ENCODE assay signal across 1 cellular context in the genomic region with DNA sequence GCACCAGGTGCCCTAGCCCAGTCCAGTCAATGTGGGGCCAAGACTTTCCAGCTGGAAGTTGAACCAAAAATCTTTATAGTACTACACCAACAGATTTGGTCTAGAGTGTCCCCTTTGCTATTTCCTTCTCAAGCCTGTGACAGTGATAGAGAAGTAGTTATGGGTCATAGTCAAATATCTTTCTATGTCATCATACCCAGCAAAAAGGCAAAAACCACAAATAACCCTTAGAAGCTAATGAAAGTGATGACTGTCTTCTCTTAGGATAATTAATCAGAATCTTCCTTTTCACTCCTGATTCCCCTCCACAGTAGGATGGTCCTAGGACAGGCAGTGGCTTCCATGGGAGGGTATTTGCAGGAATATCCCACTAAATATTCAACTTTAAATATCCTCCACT.
TF ChIP-seq lines count a peak whose summit lies in the region.

No MANE protein-coding gene starts in this region.

TF ChIP-seq in HCT116, 20 proteins besides CTCF, POLR2A, EP300 and RAD21 (continued from another document):
- TF ChIP-seq, protein P1, sequence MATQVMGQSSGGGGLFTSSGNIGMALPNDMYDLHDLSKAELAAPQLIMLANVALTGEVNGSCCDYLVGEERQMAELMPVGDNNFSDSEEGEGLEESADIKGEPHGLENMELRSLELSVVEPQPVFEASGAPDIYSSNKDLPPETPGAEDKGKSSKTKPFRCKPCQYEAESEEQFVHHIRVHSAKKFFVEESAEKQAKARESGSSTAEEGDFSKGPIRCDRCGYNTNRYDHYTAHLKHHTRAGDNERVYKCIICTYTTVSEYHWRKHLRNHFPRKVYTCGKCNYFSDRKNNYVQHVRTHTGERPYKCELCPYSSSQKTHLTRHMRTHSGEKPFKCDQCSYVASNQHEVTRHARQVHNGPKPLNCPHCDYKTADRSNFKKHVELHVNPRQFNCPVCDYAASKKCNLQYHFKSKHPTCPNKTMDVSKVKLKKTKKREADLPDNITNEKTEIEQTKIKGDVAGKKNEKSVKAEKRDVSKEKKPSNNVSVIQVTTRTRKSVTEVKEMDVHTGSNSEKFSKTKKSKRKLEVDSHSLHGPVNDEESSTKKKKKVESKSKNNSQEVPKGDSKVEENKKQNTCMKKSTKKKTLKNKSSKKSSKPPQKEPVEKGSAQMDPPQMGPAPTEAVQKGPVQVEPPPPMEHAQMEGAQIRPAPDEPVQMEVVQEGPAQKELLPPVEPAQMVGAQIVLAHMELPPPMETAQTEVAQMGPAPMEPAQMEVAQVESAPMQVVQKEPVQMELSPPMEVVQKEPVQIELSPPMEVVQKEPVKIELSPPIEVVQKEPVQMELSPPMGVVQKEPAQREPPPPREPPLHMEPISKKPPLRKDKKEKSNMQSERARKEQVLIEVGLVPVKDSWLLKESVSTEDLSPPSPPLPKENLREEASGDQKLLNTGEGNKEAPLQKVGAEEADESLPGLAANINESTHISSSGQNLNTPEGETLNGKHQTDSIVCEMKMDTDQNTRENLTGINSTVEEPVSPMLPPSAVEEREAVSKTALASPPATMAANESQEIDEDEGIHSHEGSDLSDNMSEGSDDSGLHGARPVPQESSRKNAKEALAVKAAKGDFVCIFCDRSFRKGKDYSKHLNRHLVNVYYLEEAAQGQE (IDR thresholded peaks at IDR 0.05; ENCODE audit: low read depth): no peak
- TF ChIP-seq SIN3A (IDR thresholded peaks at IDR 0.05; ENCODE audit: low read depth) (no peak), CBX3 (IDR thresholded peaks at IDR 0.05; ENCODE audit: low read depth) (no peak), ZNF274 (IDR thresholded peaks at IDR 0.05; ENCODE audit: low read depth, low read length) (no peak), YY1 (IDR thresholded peaks at IDR 0.05; ENCODE audit: extremely low read depth, insufficient replicate concordance, low read depth, low read length) (no peak)
